8 cellular contexts compared by ENCODE assay signal in genomic region chr2:240024766-240025165, GRCh38. TPM values are rescaled to one million over a fixed set of nuclear protein-coding genes. Genes with fewer than 3 reads are reported as not detected.
A peak's percentile ranks its signal among the peaks of the same experiment; 100 is the strongest.
DNase-seq lines count a peak whose midpoint lies in the region; ATAC-seq and TF ChIP-seq lines count a peak whose summit lies in the region.

No MANE protein-coding gene starts in this region.

- TF ChIP-seq POLR2A in breast epithelium (IDR thresholded peaks at IDR 0.05): no peak
- TF ChIP-seq POLR2A in right lobe of liver (IDR thresholded peaks at IDR 0.05): no peak

- H3K4me2 ChIP-seq in PC-9: peak overlapping the region; percentile 98

- H3K36me3 ChIP-seq in HEK293 (ENCODE audit: control insufficient read depth in 2 of 2, insufficient read depth in 1 of 2, low read length in 2 of 2): peaks cover 8 to 17% of the 10 kb centered on the region in 2 experiments
- peaks cover 15% of the 10 kb centered on the region for H3K36me3 ChIP-seq in PC-9 (ENCODE audit: low read depth)
- H3K36me3 ChIP-seq in breast epithelium: no peaks in the 10 kb centered on the region
- H3K36me3 ChIP-seq in right lobe of liver: peaks cover 0 to 15% (median 6%) of the 10 kb centered on the region in 4 donors

- no peak for TF ChIP-seq CTCF in HEK293 (tag by site-specific recombination; IDR thresholded peaks at IDR 0.05)
- no peak for TF ChIP-seq CTCF in PC-9 (conservative IDR thresholded peaks at IDR 0.05)
- TF ChIP-seq CTCF in breast epithelium (IDR thresholded peaks at IDR 0.05): no peak
- TF ChIP-seq CTCF in right lobe of liver (IDR thresholded peaks at IDR 0.05): no peak

- H3K27me3 ChIP-seq in PC-9 (ENCODE audit: insufficient read depth, low read depth) (peaks cover 24% of the 10 kb centered on the region), breast epithelium (no peaks in the 10 kb centered on the region), right lobe of liver (no peaks in the 10 kb centered on the region)

- intact Hi-C loops in PC-9 (cut with micrococcal nuclease; ENCODE audit: unreplicated experiment): loop anchor here (10.0 kb wide), 1 partner anchor 120 kb away; the partner anchor contains the start of gene OTOS
- intact Hi-C loops in breast epithelium (cut with DNase I; ENCODE audit: low total_unique reads): no loop called here
- intact Hi-C loops in right lobe of liver (cut with DNase I): no loop called here

- DNase-seq in ELR (ENCODE audit: low read depth): peak; percentile 26
- DNase-seq in PC-9: no peak
- peak in 1 of 2 donors; percentile 19 for DNase-seq in breast epithelium (ENCODE audit: low spot score in 2 of 2)
- no peak for DNase-seq in right lobe of liver
- no peak for DNase-seq in T-helper 9 cell
- no peak for DNase-seq in SKM-1 (lab: John Stamatoyannopoulos, UW; ENCODE audit: unreplicated experiment)

- H3K27ac ChIP-seq in HEK293 (ENCODE audit: extremely low read depth, low read depth, low read length) (0 out of 2 replicates have a peak overlapping the region, but pooled peaks have one; percentile 37), PC-9 (no peak overlapping the region), breast epithelium (peak overlapping the region; percentile 93), right lobe of liver (peak overlapping the region; percentile 86 to 94 (median 93))

- POLR2A ChIA-PET in HEK293 (lab: Yijun Ruan, JAX): interaction anchor here (0.5 to 1.5 kb wide), 3 partner anchors 40 to 536 kb away, joined by 3 to 4 read pairs (median 3); no protein-coding TSS in a partner anchor
- POLR2A ChIA-PET in PC-9 (lab: Charles Lee; ENCODE audit: unreplicated experiment): interaction anchor here (0.6 kb wide), 3 partner anchors 391 to 1162 kb away, joined by 3 to 10 read pairs (median 4); no protein-coding TSS in a partner anchor

- H3K79me2 ChIP-seq in PC-9 (ENCODE audit: low read depth): peaks cover 43% of the 10 kb centered on the region

- H3K9me3 ChIP-seq in HEK293 (ENCODE audit: control insufficient read depth, insufficient read depth, low read depth, low read length): no peaks in the 10 kb centered on the region
- H3K9me3 ChIP-seq in PC-9 (ENCODE audit: insufficient read depth, low read depth): no peaks in the 10 kb centered on the region
- H3K9me3 ChIP-seq in breast epithelium: no peaks in the 10 kb centered on the region
- no peaks in the 10 kb centered on the region for H3K9me3 ChIP-seq in right lobe of liver

- H3K27ac Mint-ChIP-seq in stimulated activated naive CD8-positive, alpha-beta T cell treated with anti-CD3 and anti-CD28 coated beads, Interleukin-15, Interleukin-2, amounts not matched to agents 100 ng/mL and 50 ng/mL, for 24 hours: peak overlapping the region; percentile 96

- H3K4me1 ChIP-seq in HEK293 (ENCODE audit: control insufficient read depth, insufficient read depth, low read length) (peaks cover 4% of the 10 kb centered on the region), PC-9 (replicated peaks; ENCODE audit: insufficient read depth) (peaks cover 17% of the 10 kb centered on the region), breast epithelium (peaks cover 4 to 6% of the 10 kb centered on the region in 2 donors), right lobe of liver (peaks cover 0 to 15% (median 5%) of the 10 kb centered on the region in 4 donors)

- H3K9me2 ChIP-seq in PC-9 (ENCODE audit: insufficient read depth): no peaks in the 10 kb centered on the region

- H3F3A ChIP-seq in PC-9 (ENCODE audit: insufficient read depth, low read depth): peaks cover 4% of the 10 kb centered on the region

- H3K4me3 Mint-ChIP-seq in stimulated activated naive CD8-positive, alpha-beta T cell treated with anti-CD3 and anti-CD28 coated beads, Interleukin-15, Interleukin-2, amounts not matched to agents 100 ng/mL and 50 ng/mL, for 24 hours: peak overlapping the region; percentile 94

- peaks cover 19% of the 10 kb centered on the region for H4K20me1 ChIP-seq in PC-9 (ENCODE audit: insufficient read depth)

- H2AFZ ChIP-seq in PC-9: peak overlapping the region; percentile 84

- CTCF ChIA-PET in HEK293 (lab: Yijun Ruan, JAX) (interaction anchor here (0.6 kb wide), 1 partner anchor 102 kb away, joined by 3 read pairs; no protein-coding TSS in a partner anchor), PC-9 (lab: Charles Lee) (interaction anchor here (0.6 to 0.7 kb wide), 3 partner anchors 104 to 489 kb away, joined by 3 to 5 read pairs (median 4); no protein-coding TSS in a partner anchor)

- no peaks in the 10 kb centered on the region for H3K9me3 Mint-ChIP-seq in stimulated activated naive CD8-positive, alpha-beta T cell treated with anti-CD3 and anti-CD28 coated beads, Interleukin-15, Interleukin-2, amounts not matched to agents 100 ng/mL and 50 ng/mL, for 24 hours

- peaks cover 21% of the 10 kb centered on the region for H3K4me1 Mint-ChIP-seq in stimulated activated naive CD8-positive, alpha-beta T cell treated with anti-CD3 and anti-CD28 coated beads, Interleukin-15, Interleukin-2, amounts not matched to agents 100 ng/mL and 50 ng/mL, for 24 hours (ENCODE audit: low read depth)

- peaks cover 4% of the 10 kb centered on the region for H3K27me3 Mint-ChIP-seq in stimulated activated naive CD8-positive, alpha-beta T cell treated with anti-CD3 and anti-CD28 coated beads, Interleukin-15, Interleukin-2, amounts not matched to agents 100 ng/mL and 50 ng/mL, for 24 hours

- WGBS in right lobe of liver (ENCODE audit: insufficient coverage, low coverage, low lambda C conversion rate, missing lambda C conversion rate): 11% methylated on average over 2 of the region's 22 CpGs

- BruUV-seq in PC-9 (replicated peaks; lab: Mats Ljungman, UMichigan): no TSS peak

- H3K4me3 ChIP-seq in HEK293 (ENCODE audit: low read depth, low read length): peak overlapping the region; percentile 98
- H3K4me3 ChIP-seq in PC-9: peak overlapping the region; percentile 99
- peak overlapping the region; percentile 82 to 95 (median 94) for H3K4me3 ChIP-seq in breast epithelium
- H3K4me3 ChIP-seq in right lobe of liver: peak overlapping the region; percentile 94 to 99 (median 99)

- peak; percentile 2 to 11 (median 4) for ATAC-seq in right lobe of liver

- H3K36me3 Mint-ChIP-seq in stimulated activated naive CD8-positive, alpha-beta T cell treated with anti-CD3 and anti-CD28 coated beads, Interleukin-15, Interleukin-2, amounts not matched to agents 100 ng/mL and 50 ng/mL, for 24 hours (ENCODE audit: low read depth): peaks cover 17% of the 10 kb centered on the region

TF ChIP-seq in HEK293, 187 proteins besides CTCF, POLR2A, EP300 and RAD21:
- no peak for TF ChIP-seq ZNF510 (tag by site-specific recombination; IDR thresholded peaks at IDR 0.05; ENCODE audit: insufficient replicate concordance)
- TF ChIP-seq ZNF146 (tag by site-specific recombination; IDR thresholded peaks at IDR 0.05): no peak
- TF ChIP-seq ZBTB8A (tag by site-specific recombination; IDR thresholded peaks at IDR 0.05): no peak
- TF ChIP-seq GFI1B (tag by site-specific recombination; IDR thresholded peaks at IDR 0.05): no peak
- TF ChIP-seq ZNF843 (tag by site-specific recombination; IDR thresholded peaks at IDR 0.05): no peak
- no peak for TF ChIP-seq REPIN1 (tag by site-specific recombination; IDR thresholded peaks at IDR 0.05; ENCODE audit: low read depth)

RNA-seq across cellular contexts. Expression of gene NDUFA10, which starts 0.4 kb away (rescaled TPM):
- 277 and 282 TPM in 2 replicates for total RNA-seq in PC-9 (2021)
- 100 to 1,000 TPM in 1 of 3 donors, 10 to 100 TPM in 2; 63.1 to 141 (median 89.1) TPM for total RNA-seq in breast epithelium
- total RNA-seq in right lobe of liver: 100 to 1,000 TPM in 5 of 6 experiments, 10 to 100 TPM in 1; 84.1 to 162 (median 116) TPM

RNA-seq across cellular contexts. Expression of gene OR6B2, which starts 5.5 kb away (rescaled TPM):
- total RNA-seq in PC-9 (2021) (not detected in 2 replicates), breast epithelium (not detected), right lobe of liver (not detected)

RNA-seq across cellular contexts. Expression of gene OR6B3, which starts 28.6 kb away (rescaled TPM):
- total RNA-seq in PC-9 (2021) (not detected in 2 replicates), breast epithelium (1 to 10 TPM in 1 of 3 donors, not detected in 2; 1.0 TPM), right lobe of liver (not detected)
